ENCODE assay signal across 8 cellular contexts in genomic region chr6:33391278-33392167, GRCh38. TPM values are rescaled to one million over a fixed set of nuclear protein-coding genes. Genes with fewer than 3 reads are reported as not detected.
DNase-seq lines count a peak whose midpoint lies in the region; ATAC-seq and TF ChIP-seq lines count a peak whose summit lies in the region.

KIFC1 (plus strand) TSS chr6:33391823; CDS start chr6:33391986, 163 bp downstream.

- H3K4me1 ChIP-seq in NT2/D1 (ENCODE audit: insufficient read depth, insufficient read length) = no peaks in the 10 kb centered on the region
- H3K4me1 ChIP-seq in endodermal cell (ENCODE audit: control insufficient read depth, insufficient read depth, low read length) = no peaks in the 10 kb centered on the region

- peak within 1 kb of the TSS; percentile 85 for H3K4me3 Mint-ChIP-seq in endodermal cell

- H3K9me3 Mint-ChIP-seq in endodermal cell = no peaks in the 10 kb centered on the region

- peak; percentile 99 for TF ChIP-seq CTCF in endodermal cell (conservative IDR thresholded peaks at IDR 0.05)

- H3K36me3 Mint-ChIP-seq in endodermal cell (ENCODE audit: low read depth) = peaks cover 3% of the 10 kb centered on the region

- H3K36me3 ChIP-seq in NT2/D1 (ENCODE audit: insufficient read depth, insufficient read length, low read length) (peaks cover 13% of the 10 kb centered on the region), endodermal cell (ENCODE audit: control insufficient read depth, insufficient read depth, low read length) (no peaks in the 10 kb centered on the region)

- peak within 1 kb of the TSS; percentile 97 for H3K27ac Mint-ChIP-seq in endodermal cell

- H3K27me3 ChIP-seq in NT2/D1 (ENCODE audit: insufficient read depth, insufficient read length) (no peaks in the 10 kb centered on the region), endodermal cell (ENCODE audit: control insufficient read depth, insufficient read depth, low read length, poor library complexity, severe bottlenecking) (no peaks in the 10 kb centered on the region)

- peak within 1 kb of the TSS; percentile 90 for H3K9ac ChIP-seq in NT2/D1 (ENCODE audit: insufficient read length, low read depth)
- H3K9ac ChIP-seq in endodermal cell (ENCODE audit: extremely low read depth, low read length, poor library complexity, severe bottlenecking) = peak within 1 kb of the TSS; percentile 83

- 0% methylated on average over 21 to 90 of the region's 90 CpGs for WGBS in endodermal cell (ENCODE audit: insufficient coverage in 1 of 2, insufficient read length in 1 of 2), 2 experiments

- peaks cover 24% of the 10 kb centered on the region for H3K4me1 Mint-ChIP-seq in endodermal cell

- peak; percentile 78 for ATAC-seq in GM21367 (IDR thresholded peaks at IDR 0.05; ENCODE audit: unreplicated experiment)

- DNase-seq in Caki2 (ENCODE audit: low read depth) = peak; percentile 100
- DNase-seq in HUDEP-2 (lab: John Stamatoyannopoulos, UW; ENCODE audit: unreplicated experiment in 76 of 76) = peak; percentile 75 to 100 (median 100)
- DNase-seq in NT2/D1 (ENCODE audit: low read depth, low spot score) = peak; percentile 96
- DNase-seq in activated CD8-positive, alpha-beta memory T cell treated with anti-CD3 and anti-CD28 coated beads, Interleukin-2, amount 50 U/mL, for 1 hour (ENCODE audit: extremely low read depth) = peak; percentile 99
- peak; percentile 100 for DNase-seq in endodermal cell
- DNase-seq in mesenteric fat pad (ENCODE audit: low spot score) = peak; percentile 100
- DNase-seq in stimulated activated CD8-positive, alpha-beta memory T cell treated with anti-CD3 and anti-CD28 coated beads, Interleukin-15, amount 100 ng/mL, for 4 hours (ENCODE audit: low read depth in 2 of 2) = peak; percentile 98

- H3K4me3 ChIP-seq in NT2/D1 (ENCODE audit: insufficient read length, low read depth) = peak within 1 kb of the TSS; percentile 85
- H3K4me3 ChIP-seq in endodermal cell (ENCODE audit: low read length) = peak within 1 kb of the TSS; percentile 95

- in situ Hi-C loops in Caki2 (cut with HindIII; ENCODE audit: low pct_unique_long_range_greater_than_20kb, low sequenced_read_pairs) = no loop called here

- H3K9me3 ChIP-seq in NT2/D1 (ENCODE audit: insufficient read depth, low read length) (no peaks in the 10 kb centered on the region), endodermal cell (ENCODE audit: control insufficient read depth, low read length) (no peaks in the 10 kb centered on the region)

- no peaks in the 10 kb centered on the region for H3K27me3 Mint-ChIP-seq in endodermal cell (ENCODE audit: insufficient read depth)

- peak within 1 kb of the TSS; percentile 52 for H3K27ac ChIP-seq in endodermal cell (ENCODE audit: low read depth, low read length)

RNA-seq across cellular contexts. Expression of gene KIFC1, which starts in this region (rescaled TPM):
- 176 and 179 TPM in 2 replicates for total RNA-seq in Caki2 (2014; rRNA removed; shearing (Covaris generic); ENCODE audit: low replicate concordance)
- total RNA-seq in endodermal cell = 10 to 100 TPM; 56.6 to 94.3 TPM
- polyA plus RNA-seq in endodermal cell (2013, experiment 1 of 2) = 99.2 TPM
- polyA plus RNA-seq in endodermal cell (2013, experiment 2 of 2) = 95.4 TPM
- 0.19 TPM for total RNA-seq in mesenteric fat pad

Comparison
In these comparisons a context has a peak if more than half of its experiments do, and no peak if none do; other contexts are left out.
1. Peak in every context shown above with its lines: DNase-seq, ATAC-seq, H3K4me3 ChIP-seq and H3K27ac ChIP-seq.
2. RNA of gene KIFC1 (total RNA-seq): 176 to 179 TPM in Caki2 and 56.6 to 94.3 TPM in endodermal cell; 0.19 TPM in mesenteric fat pad (single experiment); every median in the first group is over 10 times any median in the second.
3. Peak in DNase-seq in mesenteric fat pad; RNA of the gene not detected or under 1 TPM.